Comparison of ENCODE assay signal across 1 cellular context in the genomic region with DNA sequence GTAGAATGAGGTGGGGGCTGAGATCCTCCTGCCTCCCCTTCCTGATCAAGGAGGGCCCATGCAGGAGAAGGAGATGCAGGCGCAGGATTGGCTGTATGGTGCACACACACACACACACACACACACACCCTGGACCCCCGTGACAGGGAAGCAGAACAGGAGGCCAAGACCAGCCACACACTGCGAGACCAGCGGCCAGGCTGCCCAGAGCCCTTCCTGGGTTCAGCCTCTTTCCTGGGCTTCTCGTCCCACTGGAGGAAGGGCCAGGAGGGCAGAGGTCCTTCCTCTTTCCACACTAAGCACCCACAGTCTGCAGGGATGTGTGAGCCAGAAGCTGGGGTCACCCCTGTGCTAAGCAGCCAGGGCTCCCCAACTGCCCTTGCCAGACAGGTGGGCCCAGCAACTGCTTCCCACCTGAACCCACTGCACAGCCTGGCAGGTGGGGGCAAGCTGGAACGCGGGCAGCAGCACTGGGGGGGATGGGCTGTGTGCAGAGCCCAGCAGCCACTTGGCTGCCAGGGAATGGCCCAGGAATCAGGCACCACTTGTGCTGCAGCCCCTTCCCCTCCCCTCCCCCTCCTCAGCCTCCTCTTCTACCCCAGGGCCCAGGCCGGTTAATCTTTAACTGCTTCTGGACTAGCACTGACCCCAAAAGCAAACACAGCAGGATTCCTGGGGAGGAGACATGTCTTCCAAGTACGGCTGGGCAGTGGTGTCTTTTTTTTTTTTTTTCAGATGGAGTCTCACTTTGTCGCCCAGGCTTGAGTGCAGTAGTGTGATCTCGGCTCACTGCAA.
TF ChIP-seq lines count a peak whose summit lies in the region.

No MANE protein-coding gene starts in this region.

TF ChIP-seq in HepG2, 621 proteins besides CTCF, POLR2A, EP300 and RAD21 (continued from another document and continues in another):
- TF ChIP-seq, protein P1, sequence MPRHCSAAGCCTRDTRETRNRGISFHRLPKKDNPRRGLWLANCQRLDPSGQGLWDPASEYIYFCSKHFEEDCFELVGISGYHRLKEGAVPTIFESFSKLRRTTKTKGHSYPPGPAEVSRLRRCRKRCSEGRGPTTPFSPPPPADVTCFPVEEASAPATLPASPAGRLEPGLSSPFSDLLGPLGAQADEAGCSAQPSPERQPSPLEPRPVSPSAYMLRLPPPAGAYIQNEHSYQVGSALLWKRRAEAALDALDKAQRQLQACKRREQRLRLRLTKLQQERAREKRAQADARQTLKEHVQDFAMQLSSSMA (CRISPR knock-in tag; IDR thresholded peaks at IDR 0.05): peak; percentile 79; the same call in 1 of the 2 replicates
- TF ChIP-seq ZNF337 (CRISPR knock-in tag; IDR thresholded peaks at IDR 0.05; ENCODE audit: borderline replicate concordance, low read depth) (0 out of 2 replicates have a peak, but pooled peaks have one; percentile 59), SP1 (IDR thresholded peaks at IDR 0.05) (no peak), SP1 (CRISPR knock-in tag; IDR thresholded peaks at IDR 0.05) (no peak; the same call in none of the 2 replicates), PHB2 (IDR thresholded peaks at IDR 0.05; ENCODE audit: partially characterized antibody) (no peak), ZFX (CRISPR knock-in tag; IDR thresholded peaks at IDR 0.05; ENCODE audit: low read depth) (peak; percentile 56), RELA (CRISPR knock-in tag; IDR thresholded peaks at IDR 0.05) (no peak), PHF8 (CRISPR knock-in tag; IDR thresholded peaks at IDR 0.05) (peak; percentile 45; the same call in 1 of the 2 replicates), AKAP8 (CRISPR knock-in tag; IDR thresholded peaks at IDR 0.05) (0 out of 2 replicates have a peak, but pooled peaks have one; percentile 42), SMYD3 (CRISPR knock-in tag; IDR thresholded peaks at IDR 0.05) (no peak), FOSL2 (CRISPR knock-in tag; IDR thresholded peaks at IDR 0.05) (peak; percentile 4; the same call in 1 of the 2 replicates), MTF1 (CRISPR knock-in tag; IDR thresholded peaks at IDR 0.05) (no peak), ZFP36L2 (CRISPR knock-in tag; IDR thresholded peaks at IDR 0.05) (no peak), MIER3 (CRISPR knock-in tag; IDR thresholded peaks at IDR 0.05; ENCODE audit: borderline replicate concordance) (no peak), ZNF558 (CRISPR knock-in tag; IDR thresholded peaks at IDR 0.05; ENCODE audit: borderline replicate concordance) (peak; percentile 79; the same call in 1 of the 2 replicates), ZNF333 (CRISPR knock-in tag; IDR thresholded peaks at IDR 0.05; ENCODE audit: borderline replicate concordance) (no peak), TCF12 (IDR thresholded peaks at IDR 0.05) (no peak), TCF12 (CRISPR knock-in tag; IDR thresholded peaks at IDR 0.05) (0 out of 2 replicates have a peak, but pooled peaks have one; percentile 15), ZBTB7A (CRISPR knock-in tag; IDR thresholded peaks at IDR 0.05) (peak; percentile 75), TEAD2 (CRISPR knock-in tag; IDR thresholded peaks at IDR 0.05) (no peak), FOXP1 (IDR thresholded peaks at IDR 0.05) (no peak), FOXP1 (CRISPR knock-in tag; IDR thresholded peaks at IDR 0.05) (no peak), SP4 (CRISPR knock-in tag; IDR thresholded peaks at IDR 0.05) (no peak), ETV6 (CRISPR knock-in tag; conservative IDR thresholded peaks at IDR 0.05) (no peak), ZNF136 (CRISPR knock-in tag; IDR thresholded peaks at IDR 0.05; ENCODE audit: low read depth) (no peak), ZNF326 (CRISPR knock-in tag; IDR thresholded peaks at IDR 0.05; ENCODE audit: borderline replicate concordance) (no peak), ZNF556 (CRISPR knock-in tag; IDR thresholded peaks at IDR 0.05; ENCODE audit: borderline replicate concordance) (no peak; the same call in none of the 2 replicates), MTA3 (CRISPR knock-in tag; IDR thresholded peaks at IDR 0.05) (no peak), ZFP82 (CRISPR knock-in tag; IDR thresholded peaks at IDR 0.05; ENCODE audit: borderline replicate concordance) (no peak), POGZ (CRISPR knock-in tag; IDR thresholded peaks at IDR 0.05) (no peak), SRY (CRISPR knock-in tag; IDR thresholded peaks at IDR 0.05) (no peak; the same call in 1 of the 2 replicates), NFYB (CRISPR knock-in tag; IDR thresholded peaks at IDR 0.05) (peak; percentile 12; the same call in 1 of the 2 replicates), SMARCC2 (IDR thresholded peaks at IDR 0.05) (no peak), MED13 (CRISPR knock-in tag; IDR thresholded peaks at IDR 0.05) (peak; percentile 62; the same call in 1 of the 2 replicates), ZNF441 (CRISPR knock-in tag; IDR thresholded peaks at IDR 0.05; ENCODE audit: borderline replicate concordance) (peak; percentile 42; the same call in 1 of the 2 replicates), JDP2 (CRISPR knock-in tag; IDR thresholded peaks at IDR 0.05; ENCODE audit: borderline replicate concordance) (no peak), RFX1 (IDR thresholded peaks at IDR 0.05) (no peak), HOXA3 (CRISPR knock-in tag; IDR thresholded peaks at IDR 0.05) (peak; percentile 59; the same call in 1 of the 2 replicates), SOX5 (CRISPR knock-in tag; IDR thresholded peaks at IDR 0.05; ENCODE audit: borderline replicate concordance) (peak; percentile 44; the same call in 1 of the 2 replicates), ZNF605 (CRISPR knock-in tag; IDR thresholded peaks at IDR 0.05) (no peak), ZNF850 (CRISPR knock-in tag; conservative IDR thresholded peaks at IDR 0.05) (no peak), ZNF530 (CRISPR knock-in tag; IDR thresholded peaks at IDR 0.05; ENCODE audit: low read depth) (no peak), ZNF33A (CRISPR knock-in tag; IDR thresholded peaks at IDR 0.05; ENCODE audit: borderline replicate concordance) (no peak), MTA1 (CRISPR knock-in tag; IDR thresholded peaks at IDR 0.05; ENCODE audit: borderline replicate concordance) (peak; percentile 67; the same call in 1 of the 2 replicates), SNAPC2 (CRISPR knock-in tag; IDR thresholded peaks at IDR 0.05) (no peak), ZNF780A (CRISPR knock-in tag; IDR thresholded peaks at IDR 0.05) (no peak), HNRNPUL1 (IDR thresholded peaks at IDR 0.05; ENCODE audit: low read depth, low read length) (no peak), ZFP37 (CRISPR knock-in tag; IDR thresholded peaks at IDR 0.05; ENCODE audit: borderline replicate concordance) (no peak), ZNF773 (CRISPR knock-in tag; IDR thresholded peaks at IDR 0.05; ENCODE audit: borderline replicate concordance) (no peak), SSRP1 (CRISPR knock-in tag; IDR thresholded peaks at IDR 0.05) (peak; percentile 55; the same call in 1 of the 2 replicates), GATA4 (IDR thresholded peaks at IDR 0.05; ENCODE audit: borderline replicate concordance, low read depth) (no peak), ZNF335 (CRISPR knock-in tag; IDR thresholded peaks at IDR 0.05) (no peak), SMAD1 (CRISPR knock-in tag; IDR thresholded peaks at IDR 0.05; ENCODE audit: borderline replicate concordance, low read depth) (no peak), U2AF1 (optimal IDR thresholded peaks at IDR 0.05; ENCODE audit: low read depth, low read length) (peak; percentile 9), NR2F1 (CRISPR knock-in tag; IDR thresholded peaks at IDR 0.05) (no peak)
- TF ChIP-seq, protein P2, sequence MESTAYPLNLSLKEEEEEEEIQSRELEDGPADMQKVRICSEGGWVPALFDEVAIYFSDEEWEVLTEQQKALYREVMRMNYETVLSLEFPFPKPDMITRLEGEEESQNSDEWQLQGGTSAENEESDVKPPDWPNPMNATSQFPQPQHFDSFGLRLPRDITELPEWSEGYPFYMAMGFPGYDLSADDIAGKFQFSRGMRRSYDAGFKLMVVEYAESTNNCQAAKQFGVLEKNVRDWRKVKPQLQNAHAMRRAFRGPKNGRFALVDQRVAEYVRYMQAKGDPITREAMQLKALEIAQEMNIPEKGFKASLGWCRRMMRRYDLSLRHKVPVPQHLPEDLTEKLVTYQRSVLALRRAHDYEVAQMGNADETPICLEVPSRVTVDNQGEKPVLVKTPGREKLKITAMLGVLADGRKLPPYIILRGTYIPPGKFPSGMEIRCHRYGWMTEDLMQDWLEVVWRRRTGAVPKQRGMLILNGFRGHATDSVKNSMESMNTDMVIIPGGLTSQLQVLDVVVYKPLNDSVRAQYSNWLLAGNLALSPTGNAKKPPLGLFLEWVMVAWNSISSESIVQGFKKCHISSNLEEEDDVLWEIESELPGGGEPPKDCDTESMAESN (CRISPR knock-in tag; conservative IDR thresholded peaks at IDR 0.05): no peak
- TF ChIP-seq, protein P3, sequence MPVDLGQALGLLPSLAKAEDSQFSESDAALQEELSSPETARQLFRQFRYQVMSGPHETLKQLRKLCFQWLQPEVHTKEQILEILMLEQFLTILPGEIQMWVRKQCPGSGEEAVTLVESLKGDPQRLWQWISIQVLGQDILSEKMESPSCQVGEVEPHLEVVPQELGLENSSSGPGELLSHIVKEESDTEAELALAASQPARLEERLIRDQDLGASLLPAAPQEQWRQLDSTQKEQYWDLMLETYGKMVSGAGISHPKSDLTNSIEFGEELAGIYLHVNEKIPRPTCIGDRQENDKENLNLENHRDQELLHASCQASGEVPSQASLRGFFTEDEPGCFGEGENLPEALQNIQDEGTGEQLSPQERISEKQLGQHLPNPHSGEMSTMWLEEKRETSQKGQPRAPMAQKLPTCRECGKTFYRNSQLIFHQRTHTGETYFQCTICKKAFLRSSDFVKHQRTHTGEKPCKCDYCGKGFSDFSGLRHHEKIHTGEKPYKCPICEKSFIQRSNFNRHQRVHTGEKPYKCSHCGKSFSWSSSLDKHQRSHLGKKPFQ (CRISPR knock-in tag; IDR thresholded peaks at IDR 0.05; ENCODE audit: insufficient replicate concordance): peak; percentile 60
- TF ChIP-seq, protein P4, sequence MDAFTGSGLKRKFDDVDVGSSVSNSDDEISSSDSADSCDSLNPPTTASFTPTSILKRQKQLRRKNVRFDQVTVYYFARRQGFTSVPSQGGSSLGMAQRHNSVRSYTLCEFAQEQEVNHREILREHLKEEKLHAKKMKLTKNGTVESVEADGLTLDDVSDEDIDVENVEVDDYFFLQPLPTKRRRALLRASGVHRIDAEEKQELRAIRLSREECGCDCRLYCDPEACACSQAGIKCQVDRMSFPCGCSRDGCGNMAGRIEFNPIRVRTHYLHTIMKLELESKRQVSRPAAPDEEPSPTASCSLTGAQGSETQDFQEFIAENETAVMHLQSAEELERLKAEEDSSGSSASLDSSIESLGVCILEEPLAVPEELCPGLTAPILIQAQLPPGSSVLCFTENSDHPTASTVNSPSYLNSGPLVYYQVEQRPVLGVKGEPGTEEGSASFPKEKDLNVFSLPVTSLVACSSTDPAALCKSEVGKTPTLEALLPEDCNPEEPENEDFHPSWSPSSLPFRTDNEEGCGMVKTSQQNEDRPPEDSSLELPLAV (CRISPR knock-in tag; conservative IDR thresholded peaks at IDR 0.05; ENCODE audit: low read depth): no peak
- TF ChIP-seq, protein P5, sequence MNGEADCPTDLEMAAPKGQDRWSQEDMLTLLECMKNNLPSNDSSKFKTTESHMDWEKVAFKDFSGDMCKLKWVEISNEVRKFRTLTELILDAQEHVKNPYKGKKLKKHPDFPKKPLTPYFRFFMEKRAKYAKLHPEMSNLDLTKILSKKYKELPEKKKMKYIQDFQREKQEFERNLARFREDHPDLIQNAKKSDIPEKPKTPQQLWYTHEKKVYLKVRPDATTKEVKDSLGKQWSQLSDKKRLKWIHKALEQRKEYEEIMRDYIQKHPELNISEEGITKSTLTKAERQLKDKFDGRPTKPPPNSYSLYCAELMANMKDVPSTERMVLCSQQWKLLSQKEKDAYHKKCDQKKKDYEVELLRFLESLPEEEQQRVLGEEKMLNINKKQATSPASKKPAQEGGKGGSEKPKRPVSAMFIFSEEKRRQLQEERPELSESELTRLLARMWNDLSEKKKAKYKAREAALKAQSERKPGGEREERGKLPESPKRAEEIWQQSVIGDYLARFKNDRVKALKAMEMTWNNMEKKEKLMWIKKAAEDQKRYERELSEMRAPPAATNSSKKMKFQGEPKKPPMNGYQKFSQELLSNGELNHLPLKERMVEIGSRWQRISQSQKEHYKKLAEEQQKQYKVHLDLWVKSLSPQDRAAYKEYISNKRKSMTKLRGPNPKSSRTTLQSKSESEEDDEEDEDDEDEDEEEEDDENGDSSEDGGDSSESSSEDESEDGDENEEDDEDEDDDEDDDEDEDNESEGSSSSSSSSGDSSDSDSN (CRISPR knock-in tag; IDR thresholded peaks at IDR 0.05): peak; percentile 60
- TF ChIP-seq, protein P6, sequence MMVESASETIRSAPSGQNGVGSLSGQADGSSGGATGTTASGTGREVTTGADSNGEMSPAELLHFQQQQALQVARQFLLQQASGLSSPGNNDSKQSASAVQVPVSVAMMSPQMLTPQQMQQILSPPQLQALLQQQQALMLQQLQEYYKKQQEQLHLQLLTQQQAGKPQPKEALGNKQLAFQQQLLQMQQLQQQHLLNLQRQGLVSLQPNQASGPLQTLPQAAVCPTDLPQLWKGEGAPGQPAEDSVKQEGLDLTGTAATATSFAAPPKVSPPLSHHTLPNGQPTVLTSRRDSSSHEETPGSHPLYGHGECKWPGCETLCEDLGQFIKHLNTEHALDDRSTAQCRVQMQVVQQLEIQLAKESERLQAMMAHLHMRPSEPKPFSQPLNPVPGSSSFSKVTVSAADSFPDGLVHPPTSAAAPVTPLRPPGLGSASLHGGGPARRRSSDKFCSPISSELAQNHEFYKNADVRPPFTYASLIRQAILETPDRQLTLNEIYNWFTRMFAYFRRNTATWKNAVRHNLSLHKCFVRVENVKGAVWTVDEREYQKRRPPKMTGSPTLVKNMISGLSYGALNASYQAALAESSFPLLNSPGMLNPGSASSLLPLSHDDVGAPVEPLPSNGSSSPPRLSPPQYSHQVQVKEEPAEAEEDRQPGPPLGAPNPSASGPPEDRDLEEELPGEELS (CRISPR knock-in tag; IDR thresholded peaks at IDR 0.05): peak; percentile 56
- TF ChIP-seq, protein P7, sequence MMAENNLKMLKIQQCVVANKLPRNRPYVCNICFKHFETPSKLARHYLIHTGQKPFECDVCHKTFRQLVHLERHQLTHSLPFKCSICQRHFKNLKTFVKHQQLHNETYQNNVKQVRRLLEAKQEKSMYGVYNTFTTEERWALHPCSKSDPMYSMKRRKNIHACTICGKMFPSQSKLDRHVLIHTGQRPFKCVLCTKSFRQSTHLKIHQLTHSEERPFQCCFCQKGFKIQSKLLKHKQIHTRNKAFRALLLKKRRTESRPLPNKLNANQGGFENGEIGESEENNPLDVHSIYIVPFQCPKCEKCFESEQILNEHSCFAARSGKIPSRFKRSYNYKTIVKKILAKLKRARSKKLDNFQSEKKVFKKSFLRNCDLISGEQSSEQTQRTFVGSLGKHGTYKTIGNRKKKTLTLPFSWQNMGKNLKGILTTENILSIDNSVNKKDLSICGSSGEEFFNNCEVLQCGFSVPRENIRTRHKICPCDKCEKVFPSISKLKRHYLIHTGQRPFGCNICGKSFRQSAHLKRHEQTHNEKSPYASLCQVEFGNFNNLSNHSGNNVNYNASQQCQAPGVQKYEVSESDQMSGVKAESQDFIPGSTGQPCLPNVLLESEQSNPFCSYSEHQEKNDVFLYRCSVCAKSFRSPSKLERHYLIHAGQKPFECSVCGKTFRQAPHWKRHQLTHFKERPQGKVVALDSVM (CRISPR knock-in tag; IDR thresholded peaks at IDR 0.05): peak; percentile 58; the same call in 1 of the 2 replicates
